In genomic region chr11:118406599-118407166, GRCh38 we compare ENCODE assay signal across 12 cellular contexts. TPM values are rescaled to one million over a fixed set of nuclear protein-coding genes. Genes with fewer than 3 reads are reported as not detected.
DNase-seq lines count a peak whose midpoint lies in the region; ATAC-seq, FAIRE-seq and TF ChIP-seq lines count a peak whose summit lies in the region.
"Had no signal": no experiment of that assay in that cellular context is flagged by ENCODE, and none has a peak within 500 bp of the region (broad histone marks: within the 10 kb centered on the region; RNA-seq: fewer than 3 reads in every experiment).

No MANE protein-coding gene starts in this region.

- H3K36me3 ChIP-seq in bronchial epithelial cell (ENCODE audit: control insufficient read depth, insufficient read depth, low read length), result peaks cover 2% of the 10 kb centered on the region

- H3K27me3 ChIP-seq in bronchial epithelial cell (ENCODE audit: control insufficient read depth, insufficient read depth, low read length), result no peaks in the 10 kb centered on the region

- CTCF ChIA-PET in activated CD8-positive, alpha-beta T cell treated with anti-CD3 and anti-CD28 coated beads for 36 hours (lab: Charles Lee), result interaction anchor here (0.9 to 2.7 kb wide), 4 partner anchors 9 to 235 kb away, joined by 3 to 6 read pairs (median 3); no protein-coding TSS in a partner anchor
- CTCF ChIA-PET in activated CD8-positive, alpha-beta T cell treated with anti-CD3 and anti-CD28 coated beads, Interleukin-2, amount 10 ng/mL, durations not matched to agents 7 days and 5 days (lab: Charles Lee), result interaction anchor here (1.3 to 2.0 kb wide), 2 partner anchors 27 to 143 kb away, joined by 3 to 4 read pairs; partner anchors contain the start of gene MPZL2

- intact Hi-C loops in activated CD8-positive, alpha-beta T cell treated with anti-CD3 and anti-CD28 coated beads for 36 hours (cut with micrococcal nuclease), result no loop called here

- H3K9me3 Mint-ChIP-seq in activated CD8-positive, alpha-beta T cell treated with anti-CD3 and anti-CD28 coated beads for 36 hours, result no peaks in the 10 kb centered on the region
- H3K9me3 Mint-ChIP-seq in activated CD8-positive, alpha-beta T cell treated with anti-CD3 and anti-CD28 coated beads, Interleukin-2, amount 10 ng/mL, durations not matched to agents 7 days and 5 days (ENCODE audit: insufficient read depth), result no peaks in the 10 kb centered on the region
- H3K9me3 Mint-ChIP-seq: activated naive CD4-positive, alpha-beta T cell treated with anti-CD3 and anti-CD28 coated beads, Interleukin-2, amount 50 U/mL, for 72 hours had no signal

- no peaks in the 10 kb centered on the region for H3K27me3 Mint-ChIP-seq in activated CD8-positive, alpha-beta T cell treated with anti-CD3 and anti-CD28 coated beads for 36 hours
- no peaks in the 10 kb centered on the region for H3K27me3 Mint-ChIP-seq in activated CD8-positive, alpha-beta T cell treated with anti-CD3 and anti-CD28 coated beads, Interleukin-2, amount 10 ng/mL, durations not matched to agents 7 days and 5 days (ENCODE audit: low read depth)

- peaks cover 44% of the 10 kb centered on the region for H3K36me3 Mint-ChIP-seq in activated CD8-positive, alpha-beta T cell treated with anti-CD3 and anti-CD28 coated beads for 36 hours (ENCODE audit: low read depth)
- peaks cover 64% of the 10 kb centered on the region for H3K36me3 Mint-ChIP-seq in activated CD8-positive, alpha-beta T cell treated with anti-CD3 and anti-CD28 coated beads, Interleukin-2, amount 10 ng/mL, durations not matched to agents 7 days and 5 days (ENCODE audit: low read depth)

- peaks cover 45% of the 10 kb centered on the region for H3K4me1 Mint-ChIP-seq in activated CD8-positive, alpha-beta T cell treated with anti-CD3 and anti-CD28 coated beads for 36 hours (ENCODE audit: low read depth)
- H3K4me1 Mint-ChIP-seq in activated CD8-positive, alpha-beta T cell treated with anti-CD3 and anti-CD28 coated beads, Interleukin-2, amount 10 ng/mL, durations not matched to agents 7 days and 5 days (ENCODE audit: low read depth), result peaks cover 39% of the 10 kb centered on the region

- TF ChIP-seq CTCF in activated CD8-positive, alpha-beta T cell treated with anti-CD3 and anti-CD28 coated beads for 36 hours (IDR thresholded peaks at IDR 0.05), result no peak
- no peak for TF ChIP-seq CTCF in bronchial epithelial cell (IDR thresholded peaks at IDR 0.05; ENCODE audit: insufficient read depth, low read length, severe bottlenecking)

- no peak overlapping the region for H3K4me3 ChIP-seq in bronchial epithelial cell (ENCODE audit: low read depth, low read length)
- H3K4me3 ChIP-seq: thoracic aorta had no signal

- no peak for DNase-seq in activated CD8-positive, alpha-beta T cell treated with anti-CD3 and anti-CD28 coated beads for 36 hours
- DNase-seq in activated CD8-positive, alpha-beta T cell treated with anti-CD3 and anti-CD28 coated beads, Interleukin-2, amount 10 ng/mL, durations not matched to agents 7 days and 5 days, result no peak
- DNase-seq in NCI-H2081 treated with DMSO at 0.1 percent for 48 hours (lab: John Stamatoyannopoulos, UW) (peak; percentile 92), bronchial epithelial cell (ENCODE audit: low read depth) (no peak), smooth muscle cell of the brain vasculature (ENCODE audit: low read depth, low spot score) (peak; percentile 57)
- DNase-seq: T-helper 9 cell had no signal

- no peak for ATAC-seq in activated CD8-positive, alpha-beta T cell treated with anti-CD3 and anti-CD28 coated beads for 36 hours
- ATAC-seq in activated CD8-positive, alpha-beta T cell treated with anti-CD3 and anti-CD28 coated beads, Interleukin-2, amount 10 ng/mL, durations not matched to agents 7 days and 5 days, result no peak
- ATAC-seq in HG02798 (IDR thresholded peaks at IDR 0.05; ENCODE audit: poor library complexity, unreplicated experiment) (no peak), GM18520 (IDR thresholded peaks at IDR 0.05; ENCODE audit: unreplicated experiment) (no peak), GM19023 (IDR thresholded peaks at IDR 0.05; ENCODE audit: unreplicated experiment) (no peak)
- ATAC-seq: activated naive CD4-positive, alpha-beta T cell treated with anti-CD3 and anti-CD28 coated beads, Interleukin-2, amount 50 U/mL, for 72 hours; HCT116 had no signal

- FAIRE-seq in bronchial epithelial cell (lab: Jason Lieb, UNC), result peak; percentile 66

- no peak overlapping the region for H3K4me3 Mint-ChIP-seq in activated CD8-positive, alpha-beta T cell treated with anti-CD3 and anti-CD28 coated beads for 36 hours
- no peak overlapping the region for H3K4me3 Mint-ChIP-seq in activated CD8-positive, alpha-beta T cell treated with anti-CD3 and anti-CD28 coated beads, Interleukin-2, amount 10 ng/mL, durations not matched to agents 7 days and 5 days

- POLR2A ChIA-PET in activated CD8-positive, alpha-beta T cell treated with anti-CD3 and anti-CD28 coated beads for 36 hours (lab: Charles Lee), result interaction anchor here (0.6 to 1.8 kb wide), 4 partner anchors 9 to 47 kb away, joined by 3 to 6 read pairs (median 3); partner anchors contain the start of genes KMT2A and UBE4A
- POLR2A ChIA-PET in activated CD8-positive, alpha-beta T cell treated with anti-CD3 and anti-CD28 coated beads, Interleukin-2, amount 10 ng/mL, durations not matched to agents 7 days and 5 days (lab: Charles Lee), result no interaction called here

- peak overlapping the region; percentile 43 for H3K27ac Mint-ChIP-seq in activated CD8-positive, alpha-beta T cell treated with anti-CD3 and anti-CD28 coated beads for 36 hours
- H3K27ac Mint-ChIP-seq in activated CD8-positive, alpha-beta T cell treated with anti-CD3 and anti-CD28 coated beads, Interleukin-2, amount 10 ng/mL, durations not matched to agents 7 days and 5 days, result no peak overlapping the region

RNA-seq across cellular contexts. Expression of gene ATP5MG, which starts 5.3 kb away (rescaled TPM):
- total RNA-seq in activated CD8-positive, alpha-beta T cell treated with anti-CD3 and anti-CD28 coated beads for 36 hours, result 100 to 1,000 TPM; 237 to 249 TPM
- total RNA-seq in activated CD8-positive, alpha-beta T cell treated with anti-CD3 and anti-CD28 coated beads, Interleukin-2, amount 10 ng/mL, durations not matched to agents 7 days and 5 days, result 100 to 1,000 TPM; 275 to 298 TPM
- 61.1 and 113 TPM in 2 replicates for total RNA-seq in bronchial epithelial cell

RNA-seq across cellular contexts. Expression of gene KMT2A, which starts 29.6 kb away (rescaled TPM):
- 10 to 100 TPM; 68.8 to 75.0 TPM for total RNA-seq in activated CD8-positive, alpha-beta T cell treated with anti-CD3 and anti-CD28 coated beads for 36 hours
- 10 to 100 TPM; 83.1 to 86.7 TPM for total RNA-seq in activated CD8-positive, alpha-beta T cell treated with anti-CD3 and anti-CD28 coated beads, Interleukin-2, amount 10 ng/mL, durations not matched to agents 7 days and 5 days
- total RNA-seq in bronchial epithelial cell, result 14.0 and 20.6 TPM in 2 replicates

RNA-seq across cellular contexts. Expression of gene UBE4A, which starts 47.3 kb away (rescaled TPM):
- total RNA-seq in activated CD8-positive, alpha-beta T cell treated with anti-CD3 and anti-CD28 coated beads for 36 hours, result 10 to 100 TPM; 40.2 to 40.5 TPM
- 10 to 100 TPM; 38.5 to 39.8 TPM for total RNA-seq in activated CD8-positive, alpha-beta T cell treated with anti-CD3 and anti-CD28 coated beads, Interleukin-2, amount 10 ng/mL, durations not matched to agents 7 days and 5 days
- total RNA-seq in bronchial epithelial cell, result 16.1 and 21.9 TPM in 2 replicates

Comparison
In these comparisons a context has a peak if more than half of its experiments do, and no peak if none do; other contexts are left out.
1. DNase-seq: peak in NCI-H2081 treated with DMSO at 0.1 percent for 48 hours (single experiment) and smooth muscle cell of the brain vasculature (single experiment); none in activated CD8-positive, alpha-beta T cell treated with anti-CD3 and anti-CD28 coated beads for 36 hours (single experiment), activated CD8-positive, alpha-beta T cell treated with anti-CD3 and anti-CD28 coated beads, Interleukin-2, amount 10 ng/mL, durations not matched to agents 7 days and 5 days (single experiment) and bronchial epithelial cell (single experiment).